In the genomic region with DNA sequence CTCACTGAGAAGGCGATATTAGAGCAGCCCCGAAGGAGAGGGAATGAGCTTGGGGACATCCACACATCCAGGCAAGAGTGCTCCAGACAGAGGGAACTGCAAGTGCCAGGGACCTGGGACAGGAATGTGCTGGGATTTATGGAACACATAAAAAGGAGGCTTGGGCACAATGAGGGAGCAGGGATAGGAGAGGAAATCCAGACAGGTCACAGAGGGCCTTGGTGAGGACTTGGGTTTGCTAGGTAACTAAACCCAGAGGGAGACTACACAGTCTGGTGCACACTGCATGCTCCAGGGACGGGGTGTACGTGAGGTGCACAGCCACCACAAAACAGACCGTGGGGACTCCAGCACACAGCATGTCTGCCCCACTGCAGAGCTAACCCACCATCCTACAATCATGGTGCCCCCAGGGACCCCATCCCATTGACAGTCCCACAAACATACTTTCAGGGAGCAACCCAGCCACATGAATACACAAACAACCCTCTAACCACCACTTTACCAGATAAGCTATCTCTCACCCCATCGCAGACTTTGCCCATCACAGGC, we compare ENCODE assay signal across 9 cellular contexts. TPM values are rescaled to one million over a fixed set of nuclear protein-coding genes. Genes with fewer than 3 reads are reported as not detected.
DNase-seq lines count a peak whose midpoint lies in the region; ATAC-seq and TF ChIP-seq lines count a peak whose summit lies in the region.
"Had no signal": no experiment of that assay in that cellular context is flagged by ENCODE, and none has a peak within 500 bp of the region (broad histone marks: within the 10 kb centered on the region; RNA-seq: fewer than 3 reads in every experiment).

No MANE protein-coding gene starts in this region.

- peak overlapping the region; percentile 92 for H3K27ac Mint-ChIP-seq in endothelial cell (ENCODE audit: unreplicated experiment)

- H3K4me1 Mint-ChIP-seq in endothelial cell (ENCODE audit: unreplicated experiment) = peaks cover 24% of the 10 kb centered on the region

- H3K4me2 ChIP-seq in OCI-LY3 (ENCODE audit: low read length) = peak overlapping the region; percentile 96

- H3K9me3 ChIP-seq in OCI-LY3 (ENCODE audit: insufficient read depth, low read length) (no peaks in the 10 kb centered on the region; the same call in 1 of the 2 replicates), sigmoid colon (no peaks in the 10 kb centered on the region)

- TF ChIP-seq CTCF in OCI-LY3 (IDR thresholded peaks at IDR 0.05; ENCODE audit: low read depth, low read length) (no peak), endothelial cell (IDR thresholded peaks at IDR 0.05; ENCODE audit: unreplicated experiment) (no peak), sigmoid colon (IDR thresholded peaks at IDR 0.05) (no peak)

- 40 to 46% methylated on average over 6 of the region's 6 CpGs for WGBS in sigmoid colon, 2 donors

- intact Hi-C loops in sigmoid colon (cut with DNase I) = loop anchor here (10.0 kb wide), 2 partner anchors 746 to 1314 kb away; a partner anchor contains a TSS

- peak overlapping the region; percentile 91; the same call in 1 of the 2 replicates for H3K9ac ChIP-seq in OCI-LY3 (ENCODE audit: low read length)

- no peak for TF ChIP-seq EP300 in sigmoid colon (IDR thresholded peaks at IDR 0.05)

- no peaks in the 10 kb centered on the region for H3K9me3 Mint-ChIP-seq in endothelial cell (ENCODE audit: unreplicated experiment)

- no peaks in the 10 kb centered on the region for H4K20me1 ChIP-seq in OCI-LY3 (ENCODE audit: insufficient read depth, low read length)

- H3K4me1 ChIP-seq in OCI-LY3 (ENCODE audit: low read length) (peaks cover 82% of the 10 kb centered on the region), sigmoid colon (peaks cover 0 to 68% (median 63%) of the 10 kb centered on the region in 4 donors)

- H3K4me3 Mint-ChIP-seq in endothelial cell (ENCODE audit: unreplicated experiment) = peak overlapping the region; percentile 60

- H3K27ac ChIP-seq in OCI-LY3 (ENCODE audit: low read length) = peak overlapping the region; percentile 87
- H3K27ac ChIP-seq in sigmoid colon = peak overlapping the region; percentile 100

- no peaks in the 10 kb centered on the region for H3K79me2 ChIP-seq in OCI-LY3 (ENCODE audit: low read length)

- TF ChIP-seq POLR2A in sigmoid colon (IDR thresholded peaks at IDR 0.05) = no peak

- no peaks in the 10 kb centered on the region for H3K27me3 ChIP-seq in OCI-LY3 (ENCODE audit: low read depth, low read length)
- H3K27me3 ChIP-seq in sigmoid colon = no peaks in the 10 kb centered on the region

- H3K36me3 ChIP-seq in OCI-LY3 (replicated peaks; ENCODE audit: low read depth, low read length) (peaks cover 19% of the 10 kb centered on the region), sigmoid colon (peaks cover 2 to 13% (median 3%) of the 10 kb centered on the region in 4 donors)

- no peak overlapping the region for H2AFZ ChIP-seq in OCI-LY3 (ENCODE audit: low read depth, low read length)

- H3K4me3 ChIP-seq in OCI-LY3 (ENCODE audit: low read length) (peak overlapping the region; percentile 72; the same call in 1 of the 2 replicates), sigmoid colon (no peak overlapping the region)

- DNase-seq in endothelial cell (ENCODE audit: low spot score) (no peak), sigmoid colon (no peak), GDM1 (lab: John Stamatoyannopoulos, UW) (no peak)
- DNase-seq in central memory CD4-positive, alpha-beta T cell = no peak
- DNase-seq: NCI-H510A treated with DMSO at 0.1 percent for 48 hours had no signal

- ATAC-seq in GM18511 (IDR thresholded peaks at IDR 0.05; ENCODE audit: unreplicated experiment) (peak; percentile 14), HG02798 (IDR thresholded peaks at IDR 0.05; ENCODE audit: poor library complexity, unreplicated experiment) (no peak), GM21825 (IDR thresholded peaks at IDR 0.05; ENCODE audit: unreplicated experiment) (no peak)

- peaks cover 8% of the 10 kb centered on the region for H3K36me3 Mint-ChIP-seq in endothelial cell (ENCODE audit: low read depth, unreplicated experiment)

- peaks cover 22% of the 10 kb centered on the region for H3K27me3 Mint-ChIP-seq in endothelial cell (ENCODE audit: unreplicated experiment)

RNA-seq across cellular contexts. Expression of a gene that starts 5.6 kb away (rescaled TPM):
- total RNA-seq in endothelial cell (ENCODE audit: unreplicated experiment) (10.2 TPM), sigmoid colon (100 to 1,000 TPM in 3 of 4 donors, 10 to 100 TPM in 1; 78.1 to 320 (median 190) TPM)
- 100 to 1,000 TPM; 112 to 298 (median 228) TPM for polyA plus RNA-seq in sigmoid colon

RNA-seq across cellular contexts. Expression of a gene that starts 9.9 kb away (rescaled TPM):
- total RNA-seq in endothelial cell (ENCODE audit: unreplicated experiment) (32.4 TPM), sigmoid colon (10 to 100 TPM; 25.2 to 44.6 (median 33.7) TPM)
- 10 to 100 TPM; 22.8 to 33.5 (median 31.0) TPM for polyA plus RNA-seq in sigmoid colon

RNA-seq across cellular contexts. Expression of a gene that starts 10.2 kb away (rescaled TPM):
- total RNA-seq in endothelial cell (ENCODE audit: unreplicated experiment) = 31.7 TPM
- 10 to 100 TPM; 37.5 to 51.8 (median 43.5) TPM for total RNA-seq in sigmoid colon
- polyA plus RNA-seq in sigmoid colon = 10 to 100 TPM; 28.2 to 40.5 (median 37.2) TPM

RNA-seq across cellular contexts. Expression of a gene that starts 11.4 kb away (rescaled TPM):
- total RNA-seq in endothelial cell (ENCODE audit: unreplicated experiment) = 172 TPM
- 10 to 100 TPM in 3 of 4 donors, 1 to 10 TPM in 1; 8.2 to 28.8 (median 12.5) TPM for total RNA-seq in sigmoid colon
- 10 to 100 TPM in 1 of 3 donors, under 1 TPM in 2; 0.60 to 14.9 (median 0.69) TPM for polyA plus RNA-seq in sigmoid colon

RNA-seq across cellular contexts. Expression of a gene that starts 34.7 kb away (rescaled TPM):
- 2,151 TPM for total RNA-seq in endothelial cell (ENCODE audit: unreplicated experiment)
- 1,000 to 10,000 TPM; 1,648 to 4,043 (median 3,423) TPM for total RNA-seq in sigmoid colon
- 1,000 to 10,000 TPM; 2,119 to 4,564 (median 2,918) TPM for polyA plus RNA-seq in sigmoid colon
